In genomic region chr7:2709553-2710165, GRCh38 we compare ENCODE assay signal across 8 cellular contexts. TPM values are rescaled to one million over a fixed set of nuclear protein-coding genes. Genes with fewer than 3 reads are reported as not detected.
DNase-seq lines count a peak whose midpoint lies in the region; ATAC-seq and TF ChIP-seq lines count a peak whose summit lies in the region.

No MANE protein-coding gene starts in this region.

- peaks cover 26% of the 10 kb centered on the region for H3K4me1 Mint-ChIP-seq in nephron

- ATAC-seq in Right ventricle myocardium inferior, result peak; percentile 62
- ATAC-seq in HG02938 (IDR thresholded peaks at IDR 0.05; ENCODE audit: unreplicated experiment), result peak; percentile 72
- ATAC-seq in stimulated activated naive CD8-positive, alpha-beta T cell treated with anti-CD3 and anti-CD28 coated beads, Interleukin-15, Interleukin-2, amounts not matched to agents 100 U/mL and 50 U/mL, for 24 hours, result peak; percentile 92

- TF ChIP-seq POLR2A in erythroblast (IDR thresholded peaks at IDR 0.05; ENCODE audit: low read length), result no peak

- TF ChIP-seq CTCF in nephron (IDR thresholded peaks at IDR 0.05; ENCODE audit: unreplicated experiment in 3 of 3), result peak; percentile 91 to 94 (median 92)

- intact Hi-C loops in Right ventricle myocardium inferior (cut with DNase I) (no loop called here), cardiac septum (cut with DNase I) (no loop called here)

- H3K4me3 Mint-ChIP-seq in nephron, result no peak overlapping the region

- no peak for DNase-seq in Right ventricle myocardium inferior (ENCODE audit: missing footprints)
- no peak for DNase-seq in cardiac septum (ENCODE audit: low spot score)
- peak; percentile 60 for DNase-seq in NCI-H69 (lab: John Stamatoyannopoulos, UW)
- peak; percentile 70 for DNase-seq in activated T-cell treated with anti-CD3 and anti-CD28 coated beads for 1 hour (ENCODE audit: low read depth)
- DNase-seq in erythroblast (lab: John Stamatoyannopoulos, UW), result peak; percentile 66 to 85
- peak; percentile 83 for DNase-seq in stimulated activated naive CD8-positive, alpha-beta T cell treated with anti-CD3 and anti-CD28 coated beads, Interleukin-15, Interleukin-2, amounts not matched to agents 100 U/mL and 50 U/mL, for 24 hours

- H3K9me3 Mint-ChIP-seq in nephron, result no peaks in the 10 kb centered on the region

- no peak overlapping the region for H3K27ac Mint-ChIP-seq in nephron

- H3K36me3 Mint-ChIP-seq in nephron (ENCODE audit: low read depth), result peaks cover 14% of the 10 kb centered on the region

- H3K27me3 Mint-ChIP-seq in nephron (ENCODE audit: low read depth), result peaks cover 18% of the 10 kb centered on the region

RNA-seq across cellular contexts. Expression of gene AMZ1, which starts 21.7 kb away (rescaled TPM):
- total RNA-seq in Right ventricle myocardium inferior, result 0.05 TPM
- 0.08 TPM for total RNA-seq in cardiac septum

Comparison
In these comparisons a context has a peak if more than half of its experiments do, and no peak if none do; other contexts are left out.
1. DNase-seq: peak in NCI-H69 (single experiment), activated T-cell treated with anti-CD3 and anti-CD28 coated beads for 1 hour (single experiment), erythroblast (2 of 2) and stimulated activated naive CD8-positive, alpha-beta T cell treated with anti-CD3 and anti-CD28 coated beads, Interleukin-15, Interleukin-2, amounts not matched to agents 100 U/mL and 50 U/mL, for 24 hours (single experiment); none in Right ventricle myocardium inferior (single experiment) and cardiac septum (single experiment).
2. Peak in every context shown above with its lines, with median percentiles within 50 percentile points of each other: ATAC-seq.